Comparison of ENCODE assay signal across 1 cellular context in the genomic region with DNA sequence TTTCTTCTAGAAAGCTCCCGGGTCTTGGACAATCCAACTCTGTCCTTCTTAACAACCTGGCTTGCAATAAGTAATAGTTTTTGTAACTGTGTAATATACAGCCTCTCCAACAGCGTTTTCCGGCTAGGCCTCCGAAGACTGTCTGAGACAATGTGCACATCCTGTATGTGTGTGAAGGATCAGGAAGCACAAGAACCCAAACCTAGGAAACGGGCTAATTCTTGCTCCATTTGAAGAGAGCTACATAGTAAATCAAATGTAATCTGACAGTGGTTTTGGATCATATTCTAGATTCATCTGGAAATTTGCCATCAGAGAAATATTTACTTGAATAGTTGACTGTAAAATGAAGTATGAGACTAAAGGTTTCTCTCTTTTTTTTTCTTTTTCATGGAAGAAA.
TF ChIP-seq lines count a peak whose summit lies in the region.

No MANE protein-coding gene starts in this region.

TF ChIP-seq in IMR-90, 13 proteins besides CTCF, POLR2A, EP300 and RAD21 (continued from another document):
- TF ChIP-seq MXI1 (IDR thresholded peaks at IDR 0.05; ENCODE audit: borderline replicate concordance, low read depth, low read length) = no peak
- TF ChIP-seq FOS (IDR thresholded peaks at IDR 0.05; ENCODE audit: low read depth, low read length) = no peak
- no peak for TF ChIP-seq CEBPB (IDR thresholded peaks at IDR 0.05; ENCODE audit: low read depth, low read length)
- TF ChIP-seq, protein P1, sequence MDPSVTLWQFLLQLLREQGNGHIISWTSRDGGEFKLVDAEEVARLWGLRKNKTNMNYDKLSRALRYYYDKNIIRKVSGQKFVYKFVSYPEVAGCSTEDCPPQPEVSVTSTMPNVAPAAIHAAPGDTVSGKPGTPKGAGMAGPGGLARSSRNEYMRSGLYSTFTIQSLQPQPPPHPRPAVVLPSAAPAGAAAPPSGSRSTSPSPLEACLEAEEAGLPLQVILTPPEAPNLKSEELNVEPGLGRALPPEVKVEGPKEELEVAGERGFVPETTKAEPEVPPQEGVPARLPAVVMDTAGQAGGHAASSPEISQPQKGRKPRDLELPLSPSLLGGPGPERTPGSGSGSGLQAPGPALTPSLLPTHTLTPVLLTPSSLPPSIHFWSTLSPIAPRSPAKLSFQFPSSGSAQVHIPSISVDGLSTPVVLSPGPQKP (IDR thresholded peaks at IDR 0.05; ENCODE audit: borderline replicate concordance, low read depth, low read length) = no peak
- no peak for TF ChIP-seq BHLHE40 (IDR thresholded peaks at IDR 0.05; ENCODE audit: low read depth, low read length)
TF ChIP-seq in IMR-90: peak in this region for 0.
